Comparison of ENCODE assay signal across 8 cellular contexts in genomic region chr19:53102186-53102585, GRCh38. TPM values are rescaled to one million over a fixed set of nuclear protein-coding genes. Genes with fewer than 3 reads are reported as not detected.
DNase-seq lines count a peak whose midpoint lies in the region; ATAC-seq and TF ChIP-seq lines count a peak whose summit lies in the region.

No MANE protein-coding gene starts in this region.

- peaks cover 16% of the 10 kb centered on the region for H3K4me1 ChIP-seq in CD8-positive, alpha-beta memory T cell (ENCODE audit: insufficient read depth, low read length)
- peaks cover 9% of the 10 kb centered on the region for H3K4me1 ChIP-seq in colonic mucosa

- peaks cover 13 to 36% (median 17%) of the 10 kb centered on the region in 3 donors for H3K36me3 Mint-ChIP-seq in CD8-positive, alpha-beta memory T cell
- peaks cover 11% of the 10 kb centered on the region for H3K36me3 Mint-ChIP-seq in natural killer cell treated with Interleukin-12 subunit alpha and Interleukin-12 subunit beta and Interleukin-15 and Interleukin-18, amount 100 ng/mL, for 72 hours

- H3K9me3 ChIP-seq in CD8-positive, alpha-beta memory T cell (ENCODE audit: low read length), result no peaks in the 10 kb centered on the region
- H3K9me3 ChIP-seq in colonic mucosa, result no peaks in the 10 kb centered on the region

- H3K9ac ChIP-seq in colonic mucosa (ENCODE audit: low read depth in 2 of 2, low read length in 2 of 2), result peak overlapping the region; percentile 86 to 93

- H3K27ac Mint-ChIP-seq in CD8-positive, alpha-beta memory T cell, result peak overlapping the region; percentile 58 to 97 (median 93)
- H3K27ac Mint-ChIP-seq in natural killer cell treated with Interleukin-12 subunit alpha and Interleukin-12 subunit beta and Interleukin-15 and Interleukin-18, amount 100 ng/mL, for 72 hours, result peak overlapping the region; percentile 73 to 87

- intact Hi-C loops in colonic mucosa (cut with DNase I), result loop anchor here (5.0 kb wide), 1 partner anchor 90 kb away; the partner anchor contains the start of gene ZNF665

- H3K36me3 ChIP-seq in CD8-positive, alpha-beta memory T cell (ENCODE audit: insufficient read depth, low read length), result peaks cover 12% of the 10 kb centered on the region
- H3K36me3 ChIP-seq in colonic mucosa, result no peaks in the 10 kb centered on the region

- CTCF ChIA-PET in CD8-positive, alpha-beta memory T cell (lab: Charles Lee), result interaction anchor here (0.8 to 1.0 kb wide), 2 partner anchors 93 to 729 kb away, joined by 3 to 4 read pairs; no protein-coding TSS in a partner anchor
- CTCF ChIA-PET in HEK293T (lab: Yijun Ruan, JAX), result no interaction called here

- no peak for ATAC-seq in natural killer cell treated with Interleukin-12 subunit alpha and Interleukin-12 subunit beta and Interleukin-15 and Interleukin-18, amount 100 ng/mL, for 72 hours
- no peak for ATAC-seq in HG03139 (IDR thresholded peaks at IDR 0.05; ENCODE audit: unreplicated experiment)

- no peaks in the 10 kb centered on the region for H3K27me3 ChIP-seq in CD8-positive, alpha-beta memory T cell (ENCODE audit: insufficient read depth, low read length, poor library complexity, severe bottlenecking)
- H3K27me3 ChIP-seq in colonic mucosa, result no peaks in the 10 kb centered on the region

- H3K27ac ChIP-seq in CD8-positive, alpha-beta memory T cell (ENCODE audit: low read depth, low read length), result peak overlapping the region; percentile 96
- no peak overlapping the region for H3K27ac ChIP-seq in colonic mucosa

- H3K4me3 Mint-ChIP-seq in CD8-positive, alpha-beta memory T cell, result peak overlapping the region; percentile 84 to 97 (median 92)
- H3K4me3 Mint-ChIP-seq in natural killer cell treated with Interleukin-12 subunit alpha and Interleukin-12 subunit beta and Interleukin-15 and Interleukin-18, amount 100 ng/mL, for 72 hours, result peak overlapping the region; percentile 89

- no peaks in the 10 kb centered on the region for H3K27me3 Mint-ChIP-seq in CD8-positive, alpha-beta memory T cell
- no peaks in the 10 kb centered on the region for H3K27me3 Mint-ChIP-seq in natural killer cell treated with Interleukin-12 subunit alpha and Interleukin-12 subunit beta and Interleukin-15 and Interleukin-18, amount 100 ng/mL, for 72 hours

- H3K9me3 Mint-ChIP-seq in CD8-positive, alpha-beta memory T cell, result peaks cover 0 to 2% (median 2%) of the 10 kb centered on the region in 5 donors
- H3K9me3 Mint-ChIP-seq in natural killer cell treated with Interleukin-12 subunit alpha and Interleukin-12 subunit beta and Interleukin-15 and Interleukin-18, amount 100 ng/mL, for 72 hours, result peaks cover 7% of the 10 kb centered on the region

- TF ChIP-seq CTCF in colonic mucosa (IDR thresholded peaks at IDR 0.05), result no peak

- H3K4me1 Mint-ChIP-seq in CD8-positive, alpha-beta memory T cell, result peaks cover 43 to 58% (median 44%) of the 10 kb centered on the region in 3 donors
- H3K4me1 Mint-ChIP-seq in natural killer cell treated with Interleukin-12 subunit alpha and Interleukin-12 subunit beta and Interleukin-15 and Interleukin-18, amount 100 ng/mL, for 72 hours (ENCODE audit: low read depth in 2 of 2), result peaks cover 14 to 30% of the 10 kb centered on the region in 2 donors

- DNase-seq in CD8-positive, alpha-beta memory T cell, result no peak
- peak; percentile 3 for DNase-seq in M059J (ENCODE audit: low read depth)
- no peak for DNase-seq in colonic mucosa
- no peak for DNase-seq in natural killer cell treated with Interleukin-12 subunit alpha and Interleukin-12 subunit beta and Interleukin-15 and Interleukin-18, amount 100 ng/mL, for 72 hours (ENCODE audit: low spot score)
- DNase-seq in NCI-H1436 treated with DMSO at 0.1 percent for 48 hours (lab: John Stamatoyannopoulos, UW), result no peak
- no peak for DNase-seq in HEK293T (ENCODE audit: extremely low spot score)
- no peak for DNase-seq in HCEC 1CT

- peak overlapping the region; percentile 90 for H3K4me3 ChIP-seq in CD8-positive, alpha-beta memory T cell (ENCODE audit: low read length)
- peak overlapping the region; percentile 67 for H3K4me3 ChIP-seq in colonic mucosa

- POLR2A ChIA-PET in CD8-positive, alpha-beta memory T cell (lab: Charles Lee), result interaction anchor here (0.6 to 1.8 kb wide), 2 partner anchors 111 to 139 kb away, joined by 3 to 6 read pairs; partner anchors contain the start of gene ZNF816
- POLR2A ChIA-PET in HEK293T (lab: Yijun Ruan, JAX), result no interaction called here

TF ChIP-seq in HEK293T, 16 proteins besides CTCF, POLR2A, EP300 and RAD21:
- TF ChIP-seq CTBP1 (IDR thresholded peaks at IDR 0.05; ENCODE audit: borderline replicate concordance) (no peak), L3MBTL2 (conservative IDR thresholded peaks at IDR 0.05) (no peak)
TF ChIP-seq in HEK293T: peak in this region for 0.

RNA-seq across cellular contexts. Expression of gene ZNF160, which starts 1.0 kb away (rescaled TPM):
- total RNA-seq in CD8-positive, alpha-beta memory T cell, result 10 to 100 TPM; 20.9 to 22.3 TPM
- polyA plus RNA-seq in CD8-positive, alpha-beta memory T cell, result 23.8 TPM
- total RNA-seq in M059J (2014; rRNA removed; shearing (Covaris generic)), result 21.4 and 22.4 TPM in 2 replicates
- total RNA-seq in colonic mucosa, result 10 to 100 TPM; 15.5 to 20.9 TPM
- total RNA-seq in natural killer cell treated with Interleukin-12 subunit alpha and Interleukin-12 subunit beta and Interleukin-15 and Interleukin-18, amount 100 ng/mL, for 72 hours, result 10 to 100 TPM; 31.3 to 41.4 TPM

RNA-seq across cellular contexts. Expression of gene ZNF415, which starts 30.5 kb away (rescaled TPM):
- under 1 TPM; 0.22 to 0.66 TPM for total RNA-seq in CD8-positive, alpha-beta memory T cell
- 1.4 TPM for polyA plus RNA-seq in CD8-positive, alpha-beta memory T cell
- 4.8 and 8.4 TPM in 2 replicates for total RNA-seq in M059J (2014; rRNA removed; shearing (Covaris generic))
- 1 to 10 TPM; 2.0 to 4.9 TPM for total RNA-seq in colonic mucosa
- total RNA-seq in natural killer cell treated with Interleukin-12 subunit alpha and Interleukin-12 subunit beta and Interleukin-15 and Interleukin-18, amount 100 ng/mL, for 72 hours, result 1 to 10 TPM; 1.1 to 3.2 TPM

RNA-seq across cellular contexts. Expression of gene ZNF347, which starts 56.7 kb away (rescaled TPM):
- total RNA-seq in CD8-positive, alpha-beta memory T cell, result 1 to 10 TPM; 8.0 to 9.5 TPM
- polyA plus RNA-seq in CD8-positive, alpha-beta memory T cell, result 7.7 TPM
- 11.2 and 16.2 TPM in 2 replicates for total RNA-seq in M059J (2014; rRNA removed; shearing (Covaris generic))
- total RNA-seq in colonic mucosa, result 1 to 10 TPM; 6.2 to 7.6 TPM
- 10 to 100 TPM in 1 of 2 donors, 1 to 10 TPM in 1; 4.6 to 12.6 TPM for total RNA-seq in natural killer cell treated with Interleukin-12 subunit alpha and Interleukin-12 subunit beta and Interleukin-15 and Interleukin-18, amount 100 ng/mL, for 72 hours

RNA-seq across cellular contexts. Expression of gene ERVV-2, which starts 57.6 kb away (rescaled TPM):
- total RNA-seq in CD8-positive, alpha-beta memory T cell, result not detected
- polyA plus RNA-seq in CD8-positive, alpha-beta memory T cell, result not detected
- total RNA-seq in M059J (2014; rRNA removed; shearing (Covaris generic)), result not detected in 2 replicates
- total RNA-seq in colonic mucosa, result not detected
- total RNA-seq in natural killer cell treated with Interleukin-12 subunit alpha and Interleukin-12 subunit beta and Interleukin-15 and Interleukin-18, amount 100 ng/mL, for 72 hours, result not detected
